Comparison of ENCODE assay signal across 21 cellular contexts in genomic region chr1:48571303-48571987, GRCh38.
"Had no signal": no experiment of that assay in that cellular context is flagged by ENCODE, and none has a peak within 500 bp of the region (broad histone marks: within the 10 kb centered on the region; RNA-seq: fewer than 3 reads in every experiment).

No MANE protein-coding gene starts in this region.

- H3K36me3 ChIP-seq: esophagus squamous epithelium, gastroesophageal sphincter, vagina had no signal

- H3K27ac ChIP-seq: epithelial cell of prostate, esophagus squamous epithelium, gastroesophageal sphincter, hepatocyte, vagina had no signal

- DNase-seq: activated B cell treated with CpG ODN at 0.5 μM for 24 hours; activated CD4-positive, alpha-beta T cell treated with anti-CD3 and anti-CD28 coated beads, Interleukin-2, amount 50 U/mL, for 1 hour; activated CD8-positive, alpha-beta T cell treated with anti-CD3 and anti-CD28 coated beads for 36 hours; activated naive CD8-positive, alpha-beta T cell treated with anti-CD3 and anti-CD28 coated beads, Interleukin-2, amount 50 U/mL, for 24 hours; activated T-cell treated with anti-CD3 and anti-CD28 coated beads, Interleukin-2, amount 50 U/mL, for 48 hours; amygdala; dermis blood vessel endothelial cell; effector CD4-positive, alpha-beta T cell; esophagus squamous epithelium; islet precursor cell; natural killer cell; posterior cingulate gyrus; small intestine; stimulated activated CD4-positive, alpha-beta T cell treated with anti-CD3 and anti-CD28 coated beads, Interleukin-4, amount 100 ng/mL, for 24 hours; stimulated activated naive CD8-positive, alpha-beta T cell treated with anti-CD3 and anti-CD28 coated beads, Interleukin-15, amount 100 ng/mL, for 72 hours; substantia nigra had no signal

- H3K4me2 ChIP-seq: hepatocyte had no signal

- H3K4me1 ChIP-seq: esophagus squamous epithelium, gastroesophageal sphincter, vagina had no signal

- H2AFZ ChIP-seq: hepatocyte had no signal

- H3K27me3 ChIP-seq: gastroesophageal sphincter, vagina had no signal

- H3K79me2 ChIP-seq: hepatocyte had no signal

- H3K9me3 ChIP-seq: esophagus squamous epithelium, gastroesophageal sphincter, vagina had no signal

- ATAC-seq: activated CD8-positive, alpha-beta T cell treated with anti-CD3 and anti-CD28 coated beads for 36 hours; activated naive CD8-positive, alpha-beta T cell treated with anti-CD3 and anti-CD28 coated beads, Interleukin-2, amount 50 U/mL, for 24 hours; gastroesophageal sphincter; natural killer cell; stimulated activated effector memory CD8-positive, alpha-beta T cell treated with anti-CD3 and anti-CD28 coated beads, Interleukin-12 subunit alpha, Interleukin-12 subunit beta, amount 100 ng/mL, for 72 hours; stimulated activated naive CD8-positive, alpha-beta T cell treated with anti-CD3 and anti-CD28 coated beads, Interleukin-15, amount 100 ng/mL, for 72 hours had no signal

- H3K4me3 ChIP-seq: esophagus squamous epithelium, gastroesophageal sphincter, hepatocyte, vagina had no signal
